Comparison of ENCODE assay signal across 8 cellular contexts in genomic region chr12:111636209-111636928, GRCh38. TPM values are rescaled to one million over a fixed set of nuclear protein-coding genes. Genes with fewer than 3 reads are reported as not detected.
DNase-seq lines count a peak whose midpoint lies in the region; ATAC-seq and TF ChIP-seq lines count a peak whose summit lies in the region.

No MANE protein-coding gene starts in this region.

- H3K4me1 Mint-ChIP-seq in type B pancreatic cell (ENCODE audit: unreplicated experiment): peaks cover 32% of the 10 kb centered on the region

- H3K27me3 ChIP-seq in NT2/D1 (ENCODE audit: insufficient read depth, insufficient read length) (no peaks in the 10 kb centered on the region), fibroblast of lung (ENCODE audit: control insufficient read depth, insufficient read depth, low read length) (no peaks in the 10 kb centered on the region), foreskin keratinocyte (no peaks in the 10 kb centered on the region)

- peak overlapping the region; percentile 86 for H3K27ac Mint-ChIP-seq in type B pancreatic cell

- no peaks in the 10 kb centered on the region for H3K9me3 Mint-ChIP-seq in type B pancreatic cell

- H2AFZ ChIP-seq in fibroblast of lung (ENCODE audit: low read length): peak overlapping the region; percentile 44

- no peak overlapping the region for H3K4me3 ChIP-seq in NT2/D1 (ENCODE audit: insufficient read length, low read depth)
- H3K4me3 ChIP-seq in fibroblast of lung (replicated peaks in 1 of 4; ENCODE audit: control extremely low read depth in 1 of 4, insufficient read depth in 1 of 4, low read depth in 3 of 4, low read length in 4 of 4): no peak overlapping the region

- TF ChIP-seq CTCF in fibroblast of lung (conservative IDR thresholded peaks at IDR 0.05 in 1 of 2, IDR thresholded peaks at IDR 0.05 in 1 of 2; ENCODE audit: low read depth in 1 of 2, low read length in 2 of 2): no peak
- TF ChIP-seq CTCF in type B pancreatic cell (conservative IDR thresholded peaks at IDR 0.05): no peak
- no peak for TF ChIP-seq CTCF in foreskin keratinocyte (conservative IDR thresholded peaks at IDR 0.05)

- peak; percentile 63 for DNase-seq in NT2/D1 (ENCODE audit: low read depth, low spot score)
- peak; percentile 80 to 82 for DNase-seq in fibroblast of lung (ENCODE audit: low read depth in 2 of 2)
- DNase-seq in midbrain (lab: John Stamatoyannopoulos, UW): peak; percentile 62
- DNase-seq in type B pancreatic cell (ENCODE audit: extremely low spot score, unreplicated experiment): peak; percentile 74
- DNase-seq in DMS79 (lab: John Stamatoyannopoulos, UW): no peak
- no peak for DNase-seq in NCI-H187 treated with DMSO at 0.1 percent for 48 hours (lab: John Stamatoyannopoulos, UW)
- no peak for DNase-seq in foreskin keratinocyte

- no peaks in the 10 kb centered on the region for H4K20me1 ChIP-seq in fibroblast of lung (ENCODE audit: control insufficient read depth, extremely low read depth, insufficient read depth, low read length)

- peak overlapping the region; percentile 73 for H3K9ac ChIP-seq in NT2/D1 (ENCODE audit: insufficient read length, low read depth)
- H3K9ac ChIP-seq in fibroblast of lung (ENCODE audit: insufficient read depth, low read length): no peak overlapping the region

- ATAC-seq in HG03442 (IDR thresholded peaks at IDR 0.05; ENCODE audit: unreplicated experiment): no peak
- ATAC-seq in foreskin keratinocyte: no peak

- no peaks in the 10 kb centered on the region for H3K79me2 ChIP-seq in fibroblast of lung (ENCODE audit: control insufficient read depth, insufficient read depth, low read length)

- no peaks in the 10 kb centered on the region for H3K27me3 Mint-ChIP-seq in type B pancreatic cell

- peaks cover 9% of the 10 kb centered on the region for H3K4me1 ChIP-seq in NT2/D1 (ENCODE audit: insufficient read depth, insufficient read length)
- peaks cover 8% of the 10 kb centered on the region for H3K4me1 ChIP-seq in fibroblast of lung (ENCODE audit: control insufficient read depth, extremely low read depth, insufficient read depth, low read length)
- no peaks in the 10 kb centered on the region for H3K4me1 ChIP-seq in foreskin keratinocyte

- H3K4me3 Mint-ChIP-seq in type B pancreatic cell: peak overlapping the region; percentile 57

- H3K27ac ChIP-seq in fibroblast of lung (ENCODE audit: insufficient read depth, low read length) (no peak overlapping the region), foreskin keratinocyte (no peak overlapping the region)

- H3K4me2 ChIP-seq in fibroblast of lung (ENCODE audit: extremely low read depth, insufficient read depth, low read length): peak overlapping the region; percentile 60

- no peaks in the 10 kb centered on the region for H3K9me3 ChIP-seq in NT2/D1 (ENCODE audit: insufficient read depth, low read length)
- H3K9me3 ChIP-seq in fibroblast of lung (ENCODE audit: control insufficient read depth, insufficient read depth, low read depth, low read length): no peaks in the 10 kb centered on the region

- peaks cover 7% of the 10 kb centered on the region for H3K36me3 Mint-ChIP-seq in type B pancreatic cell

- H3K36me3 ChIP-seq in NT2/D1 (ENCODE audit: insufficient read depth, insufficient read length, low read length): no peaks in the 10 kb centered on the region
- no peaks in the 10 kb centered on the region for H3K36me3 ChIP-seq in fibroblast of lung (ENCODE audit: control insufficient read depth, insufficient read depth, low read length)

RNA-seq across cellular contexts. Expression of gene ATXN2, which starts 37.3 kb away (rescaled TPM):
- total RNA-seq in fibroblast of lung (21.1 and 31.2 TPM in 2 replicates), type B pancreatic cell (ENCODE audit: low replicate concordance) (63.4 and 80.9 TPM in 2 replicates), foreskin keratinocyte (34.4 and 34.7 TPM in 2 replicates)
- polyA plus RNA-seq in fibroblast of lung (25.9 and 33.6 TPM in 2 replicates), foreskin keratinocyte (17.3 and 18.9 TPM in 2 replicates)
- 44.8 and 46.4 TPM in 2 replicates for polyA plus RNA-seq in fibroblast of lung (2012)
- 66.4 and 149 TPM in 2 replicates for polyA minus RNA-seq in fibroblast of lung (ENCODE audit: low replicate concordance)

RNA-seq across cellular contexts. Expression of gene BRAP, which starts 49.4 kb away (rescaled TPM):
- total RNA-seq in fibroblast of lung: 18.0 and 19.0 TPM in 2 replicates
- polyA plus RNA-seq in fibroblast of lung: 19.9 and 21.4 TPM in 2 replicates
- polyA plus RNA-seq in fibroblast of lung (2012): 12.4 and 13.3 TPM in 2 replicates
- 10.9 and 14.8 TPM in 2 replicates for polyA minus RNA-seq in fibroblast of lung (ENCODE audit: low replicate concordance)
- total RNA-seq in type B pancreatic cell (ENCODE audit: low replicate concordance): 20.9 and 23.9 TPM in 2 replicates
- total RNA-seq in foreskin keratinocyte: 15.4 and 16.0 TPM in 2 replicates
- 8.7 and 9.7 TPM in 2 replicates for polyA plus RNA-seq in foreskin keratinocyte

RNA-seq across cellular contexts. Expression of gene ACAD10, which starts 49.5 kb away (rescaled TPM):
- 16.2 and 19.8 TPM in 2 replicates for total RNA-seq in fibroblast of lung
- polyA plus RNA-seq in fibroblast of lung: 10.1 and 11.2 TPM in 2 replicates
- polyA plus RNA-seq in fibroblast of lung (2012): 9.9 and 10.0 TPM in 2 replicates
- 21.4 and 48.3 TPM in 2 replicates for polyA minus RNA-seq in fibroblast of lung (ENCODE audit: low replicate concordance)
- total RNA-seq in type B pancreatic cell (ENCODE audit: low replicate concordance): 46.6 and 49.9 TPM in 2 replicates
- 11.2 and 12.3 TPM in 2 replicates for total RNA-seq in foreskin keratinocyte
- polyA plus RNA-seq in foreskin keratinocyte: 6.6 and 6.9 TPM in 2 replicates

Comparison
In these comparisons a context has a peak if more than half of its experiments do, and no peak if none do; other contexts are left out.
1. DNase-seq: peak in NT2/D1 (single experiment), fibroblast of lung (2 of 2), midbrain (single experiment) and type B pancreatic cell (single experiment); none in DMS79 (single experiment), NCI-H187 treated with DMSO at 0.1 percent for 48 hours (single experiment) and foreskin keratinocyte (0 of 2).